Comparison of ENCODE assay signal across 31 cellular contexts in genomic region chr16:49745434-49745833, GRCh38.
"Had no signal": no experiment of that assay in that cellular context is flagged by ENCODE, and none has a peak within 500 bp of the region (broad histone marks: within the 10 kb centered on the region; RNA-seq: fewer than 3 reads in every experiment).

No MANE protein-coding gene starts in this region.

- DNase-seq: activated CD4-positive, alpha-beta T cell treated with anti-CD3 and anti-CD28 coated beads for 4 hours; activated CD4-positive, alpha-beta T cell treated with anti-CD3 and anti-CD28 coated beads, Interleukin-2, amount 50 U/mL, for 48 hours; activated CD8-positive, alpha-beta memory T cell treated with anti-CD3 and anti-CD28 coated beads for 24 hours; activated effector memory CD4-positive, alpha-beta T cell treated with Interleukin-2 at 50 U/mL for 16 hours; activated naive CD4-positive, alpha-beta T cell treated with Interleukin-2 at 50 U/mL for 16 hours; activated naive CD8-positive, alpha-beta T cell treated with anti-CD3 and anti-CD28 coated beads for 36 hours; adrenal gland; brain microvascular endothelial cell; dorsolateral prefrontal cortex; effector memory CD4-positive, alpha-beta T cell; gastrocnemius medialis; glutamatergic neuron; left ventricle myocardium inferior; mucosa of descending colon; nucleus accumbens; pancreas; sigmoid colon; small intestine; stimulated activated CD4-positive, alpha-beta T cell treated with anti-CD3 and anti-CD28 coated beads, Interleukin-4, amount 100 ng/mL, for 24 hours; stimulated activated CD8-positive, alpha-beta memory T cell treated with anti-CD3 and anti-CD28 coated beads, Interleukin-4, amount 100 ng/mL, for 48 hours; stimulated activated naive CD8-positive, alpha-beta T cell treated with anti-CD3 and anti-CD28 coated beads, Interleukin-15, amount 100 ng/mL, for 72 hours; substantia nigra; T-helper 9 cell; upper lobe of right lung had no signal

- H3K27me3 ChIP-seq: adrenal gland, ascending aorta, brain microvascular endothelial cell, gastrocnemius medialis, pancreas, upper lobe of right lung had no signal

- H3K27ac Mint-ChIP-seq: activated naive CD8-positive, alpha-beta T cell treated with anti-CD3 and anti-CD28 coated beads for 36 hours; natural killer cell treated with Interleukin-12 subunit alpha and Interleukin-12 subunit beta and Interleukin-15 and Interleukin-18, amount 100 ng/mL, for 72 hours; stimulated activated memory B cell treated with anti-CD40 and anti-IgM and Interleukin-4, amounts not matched to agents 10 μg/mL and 1 μg/mL and 100 μg/mL, for 72 hours; stimulated activated naive CD8-positive, alpha-beta T cell treated with anti-CD3 and anti-CD28 coated beads, Interleukin-15, amount 100 ng/mL, for 72 hours had no signal

- H3K9me3 ChIP-seq: adrenal gland, ascending aorta, gastrocnemius medialis, left ventricle myocardium inferior, mucosa of descending colon, pancreas, prostate gland, sigmoid colon, upper lobe of right lung had no signal

- H3K4me3 Mint-ChIP-seq: activated naive CD8-positive, alpha-beta T cell treated with anti-CD3 and anti-CD28 coated beads for 36 hours; natural killer cell treated with Interleukin-12 subunit alpha and Interleukin-12 subunit beta and Interleukin-15 and Interleukin-18, amount 100 ng/mL, for 72 hours; stimulated activated memory B cell treated with anti-CD40 and anti-IgM and Interleukin-4, amounts not matched to agents 10 μg/mL and 1 μg/mL and 100 μg/mL, for 72 hours; stimulated activated naive CD8-positive, alpha-beta T cell treated with anti-CD3 and anti-CD28 coated beads, Interleukin-15, amount 100 ng/mL, for 72 hours had no signal

- H3K27ac ChIP-seq: adrenal gland, ascending aorta, brain microvascular endothelial cell, coronary artery, dorsolateral prefrontal cortex, gastrocnemius medialis, left ventricle myocardium inferior, pancreas, prostate gland, sigmoid colon, upper lobe of right lung, VCaP had no signal

- H3K9me3 Mint-ChIP-seq: activated naive CD8-positive, alpha-beta T cell treated with anti-CD3 and anti-CD28 coated beads for 36 hours; natural killer cell treated with Interleukin-12 subunit alpha and Interleukin-12 subunit beta and Interleukin-15 and Interleukin-18, amount 100 ng/mL, for 72 hours; stimulated activated memory B cell treated with anti-CD40 and anti-IgM and Interleukin-4, amounts not matched to agents 10 μg/mL and 1 μg/mL and 100 μg/mL, for 72 hours; stimulated activated naive CD8-positive, alpha-beta T cell treated with anti-CD3 and anti-CD28 coated beads, Interleukin-15, amount 100 ng/mL, for 72 hours had no signal

- ATAC-seq: gastrocnemius medialis; mucosa of descending colon; natural killer cell treated with Interleukin-12 subunit alpha and Interleukin-12 subunit beta and Interleukin-15 and Interleukin-18, amount 100 ng/mL, for 72 hours; pancreas; stimulated activated memory B cell treated with anti-CD40 and anti-IgM and Interleukin-4, amounts not matched to agents 10 μg/mL and 1 μg/mL and 100 μg/mL, for 72 hours; stimulated activated naive CD8-positive, alpha-beta T cell treated with anti-CD3 and anti-CD28 coated beads, Interleukin-15, amount 100 ng/mL, for 72 hours; upper lobe of right lung had no signal

- H3K36me3 ChIP-seq: adrenal gland, ascending aorta, brain microvascular endothelial cell, gastrocnemius medialis, left ventricle myocardium inferior, pancreas, prostate gland, sigmoid colon, upper lobe of right lung had no signal

- H3K4me3 ChIP-seq: adrenal gland, ascending aorta, coronary artery, dorsolateral prefrontal cortex, gastrocnemius medialis, left ventricle myocardium inferior, lung, mucosa of descending colon, pancreas, prostate gland, sigmoid colon, upper lobe of right lung had no signal

- H3K36me3 Mint-ChIP-seq: activated naive CD8-positive, alpha-beta T cell treated with anti-CD3 and anti-CD28 coated beads for 36 hours; natural killer cell treated with Interleukin-12 subunit alpha and Interleukin-12 subunit beta and Interleukin-15 and Interleukin-18, amount 100 ng/mL, for 72 hours; stimulated activated memory B cell treated with anti-CD40 and anti-IgM and Interleukin-4, amounts not matched to agents 10 μg/mL and 1 μg/mL and 100 μg/mL, for 72 hours had no signal

- H3K27me3 Mint-ChIP-seq: activated naive CD8-positive, alpha-beta T cell treated with anti-CD3 and anti-CD28 coated beads for 36 hours; stimulated activated memory B cell treated with anti-CD40 and anti-IgM and Interleukin-4, amounts not matched to agents 10 μg/mL and 1 μg/mL and 100 μg/mL, for 72 hours; stimulated activated naive CD8-positive, alpha-beta T cell treated with anti-CD3 and anti-CD28 coated beads, Interleukin-15, amount 100 ng/mL, for 72 hours had no signal

- H3K4me1 Mint-ChIP-seq: stimulated activated memory B cell treated with anti-CD40 and anti-IgM and Interleukin-4, amounts not matched to agents 10 μg/mL and 1 μg/mL and 100 μg/mL, for 72 hours; stimulated activated naive CD8-positive, alpha-beta T cell treated with anti-CD3 and anti-CD28 coated beads, Interleukin-15, amount 100 ng/mL, for 72 hours had no signal

- H3K4me1 ChIP-seq: adrenal gland, ascending aorta, pancreas, prostate gland, upper lobe of right lung had no signal
